ENCODE assay signal across 8 cellular contexts in the genomic region with DNA sequence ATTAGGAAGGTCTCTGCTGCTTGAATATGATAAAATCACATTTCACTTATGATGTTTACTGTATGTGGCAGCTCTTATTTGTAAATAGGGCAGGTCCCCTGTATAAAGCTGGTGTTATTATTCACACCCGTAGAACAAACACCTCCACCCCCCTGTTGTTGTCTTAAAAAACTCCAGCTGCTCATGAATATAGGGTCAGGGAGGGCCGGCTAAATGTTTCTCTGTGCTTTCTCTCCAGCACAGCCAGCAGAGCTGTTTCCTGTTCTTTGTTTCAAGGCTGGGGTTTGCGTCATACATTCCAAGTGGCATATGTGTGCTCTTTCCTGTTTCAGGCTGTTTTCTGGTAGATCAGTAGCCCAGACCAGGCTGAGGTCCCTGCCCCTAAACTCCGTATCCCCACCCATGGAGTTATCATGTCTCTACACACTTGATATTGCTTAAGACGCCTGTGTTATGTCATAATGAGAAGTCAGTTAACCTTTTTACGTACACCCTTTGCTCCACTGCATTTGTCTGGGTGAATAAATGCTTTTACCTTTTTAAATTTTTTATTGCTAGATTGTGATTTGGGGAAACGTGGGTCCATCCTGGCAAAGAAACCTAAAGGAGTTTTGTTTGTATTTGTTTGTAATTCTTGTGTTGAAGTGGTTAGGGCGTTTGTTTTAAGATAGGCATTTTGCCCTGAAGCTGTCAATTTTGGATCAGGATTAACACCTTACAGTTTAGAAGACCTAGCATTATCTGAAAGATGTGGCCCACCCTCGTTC. TPM values are rescaled to one million over a fixed set of nuclear protein-coding genes. Genes with fewer than 3 reads are reported as not detected.
DNase-seq lines count a peak whose midpoint lies in the region; ATAC-seq and TF ChIP-seq lines count a peak whose summit lies in the region.

No MANE protein-coding gene starts in this region.

- no peaks in the 10 kb centered on the region for H3K79me2 ChIP-seq in OCI-LY7 (ENCODE audit: insufficient read depth, low read depth, low read length)

- H3K27ac ChIP-seq in OCI-LY7 (ENCODE audit: low read depth, low read length, poor library complexity, severe bottlenecking) (no peak overlapping the region), esophagus muscularis mucosa (replicated peaks in 1 of 4) (peak overlapping the region; percentile 99 to 100 (median 100)), tibial artery (peak overlapping the region; percentile 98 to 99)

- BruUV-seq in OCI-LY7 (replicated peaks; lab: Mats Ljungman, UMichigan), result no TSS peak

- intact Hi-C loops in OCI-LY7 (cut with micrococcal nuclease; ENCODE audit: unreplicated experiment), result no loop called here
- intact Hi-C loops in esophagus muscularis mucosa (cut with DNase I), result no loop called here
- intact Hi-C loops in tibial artery (cut with DNase I; ENCODE audit: low total_unique reads), result no loop called here

- no peaks in the 10 kb centered on the region for H3K36me3 ChIP-seq in OCI-LY7 (ENCODE audit: insufficient read depth, low read length)
- H3K36me3 ChIP-seq in esophagus muscularis mucosa, result no peaks in the 10 kb centered on the region
- H3K36me3 ChIP-seq in tibial artery, result no peaks in the 10 kb centered on the region

- DNase-seq in DMS153 treated with DMSO at 0.1 percent for 48 hours (lab: John Stamatoyannopoulos, UW; ENCODE audit: unreplicated experiment), result peak; percentile 66
- peak; percentile 77 for DNase-seq in HuH-7 (ENCODE audit: low spot score)
- peak; percentile 16 for DNase-seq in OCI-LY7 (ENCODE audit: low spot score)
- peak; percentile 39 for DNase-seq in activated T-helper 1 cell treated with Interleukin-2 at 50 U/mL for 16 hours (ENCODE audit: low read depth)
- DNase-seq in esophagus muscularis mucosa (ENCODE audit: extremely low spot score), result peak; percentile 96
- peak; percentile 94 for DNase-seq in mucosa of gallbladder (ENCODE audit: low spot score)
- peak; percentile 87 to 88 for DNase-seq in tibial artery

- H3K4me2 ChIP-seq in OCI-LY7 (ENCODE audit: low read length), result no peak overlapping the region

- no peak for TF ChIP-seq EP300 in esophagus muscularis mucosa (IDR thresholded peaks at IDR 0.05)

- CTCF ChIA-PET in OCI-LY7 (lab: Charles Lee; ENCODE audit: unreplicated experiment), result no interaction called here

- no peaks in the 10 kb centered on the region for H3K9me2 ChIP-seq in OCI-LY7 (ENCODE audit: insufficient read depth, low read length)

- POLR2A ChIA-PET in OCI-LY7 (lab: Charles Lee), result interaction anchor here (0.6 to 1.1 kb wide), 2 partner anchors 9 to 191 kb away, joined by 4 read pairs; no protein-coding TSS in a partner anchor

- TF ChIP-seq CTCF in OCI-LY7 (conservative IDR thresholded peaks at IDR 0.05; ENCODE audit: low read length) (no peak), esophagus muscularis mucosa (IDR thresholded peaks at IDR 0.05) (no peak), tibial artery (IDR thresholded peaks at IDR 0.05) (no peak)

- no peak for ATAC-seq in GM19463 (IDR thresholded peaks at IDR 0.05; ENCODE audit: unreplicated experiment)

- no peaks in the 10 kb centered on the region for H4K20me1 ChIP-seq in OCI-LY7 (ENCODE audit: insufficient read depth, low read length)

- WGBS in esophagus muscularis mucosa, result under 1% methylated on average over 9 of the region's 9 CpGs

- no peak overlapping the region for H3K4me3 ChIP-seq in OCI-LY7 (ENCODE audit: low read depth, low read length, poor library complexity, severe bottlenecking)
- H3K4me3 ChIP-seq in esophagus muscularis mucosa, result peak overlapping the region; percentile 94 to 99 (median 96)
- H3K4me3 ChIP-seq in tibial artery, result peak overlapping the region; percentile 99 to 100

- H2AFZ ChIP-seq in OCI-LY7 (ENCODE audit: low read length), result no peak overlapping the region

- TF ChIP-seq POLR2A in esophagus muscularis mucosa (IDR thresholded peaks at IDR 0.05; ENCODE audit: low read depth), result no peak

- H3K27me3 ChIP-seq in esophagus muscularis mucosa, result no peaks in the 10 kb centered on the region
- H3K27me3 ChIP-seq in tibial artery, result no peaks in the 10 kb centered on the region

- peaks cover 9% of the 10 kb centered on the region for H3K4me1 ChIP-seq in OCI-LY7 (ENCODE audit: insufficient read depth, low read length, poor library complexity, severe bottlenecking)
- peaks cover 69 to 79% (median 75%) of the 10 kb centered on the region in 4 donors for H3K4me1 ChIP-seq in esophagus muscularis mucosa
- peaks cover 4 to 69% (median 49%) of the 10 kb centered on the region in 4 donors for H3K4me1 ChIP-seq in tibial artery

- H3K9me3 ChIP-seq in OCI-LY7 (ENCODE audit: low read length) (no peaks in the 10 kb centered on the region), esophagus muscularis mucosa (peaks cover 0 to 4% (median 0%) of the 10 kb centered on the region in 4 donors), tibial artery (no peaks in the 10 kb centered on the region)

RNA-seq across cellular contexts. Expression of a gene that starts 3.2 kb away (rescaled TPM):
- 0.09 TPM in 1 of 2 replicates, not detected in the other for total RNA-seq in OCI-LY7 (2014; rRNA removed; shearing (Covaris generic))
- total RNA-seq in OCI-LY7 (2022) (0.23 TPM in 1 of 2 replicates, not detected in the other), esophagus muscularis mucosa (10 to 100 TPM; 30.8 to 50.4 (median 40.4) TPM), mucosa of gallbladder (81.0 TPM)

Comparison
In these comparisons a context has a peak if more than half of its experiments do, and no peak if none do; other contexts are left out.
1. DNase-seq: peak in every context shown above with its lines; median percentile 96 in esophagus muscularis mucosa; 94 in mucosa of gallbladder; 88 in tibial artery; 77 in HuH-7; 66 in DMS153 treated with DMSO at 0.1 percent for 48 hours; 39 in activated T-helper 1 cell treated with Interleukin-2 at 50 U/mL for 16 hours; 16 in OCI-LY7.
2. RNA of a gene that starts 3.2 kb away (total RNA-seq): 81.0 TPM in mucosa of gallbladder (single experiment) and 30.8 to 50.4 TPM in esophagus muscularis mucosa; 0.09 to 0.23 TPM in OCI-LY7; every median in the first group is over 10 times any median in the second.